Comparison of ENCODE assay signal across 10 cellular contexts in the genomic region with DNA sequence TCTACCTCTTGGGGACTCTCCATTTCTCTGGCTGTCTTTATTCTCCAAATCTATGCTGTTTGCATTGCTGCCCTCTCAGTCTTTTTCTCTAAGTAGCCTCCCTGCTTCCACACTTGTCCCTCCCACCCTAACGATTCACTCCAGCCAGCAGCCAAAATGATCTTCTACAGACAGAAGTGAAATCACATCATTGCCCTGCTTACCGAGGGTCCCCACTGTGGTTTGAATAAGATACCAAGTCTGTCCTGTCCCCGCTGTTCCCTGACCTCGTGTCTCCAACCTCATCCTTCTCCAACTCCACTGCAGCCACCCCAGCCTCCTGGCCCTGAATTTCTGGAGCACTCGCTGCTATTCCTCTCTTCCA. TPM values are rescaled to one million over a fixed set of nuclear protein-coding genes. Genes with fewer than 3 reads are reported as not detected.
DNase-seq lines count a peak whose midpoint lies in the region; ATAC-seq and TF ChIP-seq lines count a peak whose summit lies in the region.
"Had no signal": no experiment of that assay in that cellular context is flagged by ENCODE, and none has a peak within 500 bp of the region (broad histone marks: within the 10 kb centered on the region; RNA-seq: fewer than 3 reads in every experiment).

No MANE protein-coding gene starts in this region.

- 45 to 49% methylated on average over 5 of the region's 5 CpGs for WGBS in sigmoid colon, 2 donors

- H3K27ac ChIP-seq in sigmoid colon, result peak overlapping the region in 3 of 4 donors; percentile 48 to 70 (median 67)

- peaks cover 13% of the 10 kb centered on the region; the same call in 1 of the 2 replicates for H3K4me1 ChIP-seq in ES-I3 (ENCODE audit: insufficient read depth, low read length)
- H3K4me1 ChIP-seq in NT2/D1 (ENCODE audit: insufficient read depth, insufficient read length), result peaks cover 7% of the 10 kb centered on the region
- peaks cover 0 to 12% (median 8%) of the 10 kb centered on the region in 4 donors for H3K4me1 ChIP-seq in sigmoid colon

- H3K36me3 ChIP-seq in ES-I3 (ENCODE audit: insufficient read depth, low read length) (no peaks in the 10 kb centered on the region), NT2/D1 (ENCODE audit: insufficient read depth, insufficient read length, low read length) (no peaks in the 10 kb centered on the region), sigmoid colon (no peaks in the 10 kb centered on the region)

- H3K9ac ChIP-seq in ES-I3 (ENCODE audit: low read depth, low read length) (peak overlapping the region; percentile 51), NT2/D1 (ENCODE audit: insufficient read length, low read depth) (peak overlapping the region; percentile 22)

- intact Hi-C loops in sigmoid colon (cut with DNase I), result loop anchor here (5.0 kb wide), 1 partner anchor 120 kb away; no protein-coding TSS in a partner anchor

- no peak for TF ChIP-seq POLR2A in sigmoid colon (IDR thresholded peaks at IDR 0.05)

- no peak for TF ChIP-seq CTCF in foreskin fibroblast (IDR thresholded peaks at IDR 0.05; ENCODE audit: low read depth, low read length)
- no peak for TF ChIP-seq CTCF in sigmoid colon (IDR thresholded peaks at IDR 0.05)

- H3K4me3 ChIP-seq in NT2/D1 (ENCODE audit: insufficient read length, low read depth) (peak overlapping the region; percentile 6), foreskin fibroblast (ENCODE audit: low read depth in 1 of 2, low read length in 2 of 2) (peak overlapping the region; percentile 14), sigmoid colon (peak overlapping the region in 3 of 4 donors; percentile 21 to 39 (median 29))

- H3K27me3 ChIP-seq in NT2/D1 (ENCODE audit: insufficient read depth, insufficient read length), result no peaks in the 10 kb centered on the region
- no peaks in the 10 kb centered on the region for H3K27me3 ChIP-seq in sigmoid colon

- no peak for TF ChIP-seq EP300 in sigmoid colon (IDR thresholded peaks at IDR 0.05)

- no peaks in the 10 kb centered on the region for H3K9me3 ChIP-seq in ES-I3 (ENCODE audit: control insufficient read depth, insufficient read depth, low read length)
- no peaks in the 10 kb centered on the region for H3K9me3 ChIP-seq in NT2/D1 (ENCODE audit: insufficient read depth, low read length)
- no peaks in the 10 kb centered on the region for H3K9me3 ChIP-seq in sigmoid colon

- DNase-seq in NT2/D1 (ENCODE audit: low read depth, low spot score) (no peak), foreskin fibroblast (no peak), sigmoid colon (no peak), HT-29 (ENCODE audit: low spot score) (no peak), NCI-H1105 (lab: John Stamatoyannopoulos, UW) (no peak)
- DNase-seq in activated effector memory CD4-positive, alpha-beta T cell treated with anti-CD3 and anti-CD28 coated beads, Interleukin-2, amount 50 U/mL, for 16 hours, result no peak
- DNase-seq: T1000 had no signal

- ATAC-seq in GM21737 (IDR thresholded peaks at IDR 0.05; ENCODE audit: unreplicated experiment), result no peak

RNA-seq across cellular contexts. Expression of gene OCSTAMP, which starts 11.5 kb away (rescaled TPM):
- not detected for total RNA-seq in sigmoid colon
- polyA plus RNA-seq in sigmoid colon, result not detected
- not detected in 2 replicates for total RNA-seq in HT-29 (2014; rRNA removed; shearing (Covaris generic))
- total RNA-seq: cerebellum had no signal

RNA-seq across cellular contexts. Expression of gene ZNF334, which starts 48.6 kb away (rescaled TPM):
- 1 to 10 TPM; 2.6 to 6.6 (median 4.4) TPM for total RNA-seq in sigmoid colon
- 1 to 10 TPM in 1 of 3 donors, under 1 TPM in 2; 0.46 to 2.4 (median 0.60) TPM for polyA plus RNA-seq in sigmoid colon
- 1.5 and 1.7 TPM in 2 replicates for total RNA-seq in HT-29 (2014; rRNA removed; shearing (Covaris generic))
